In the genomic region with DNA sequence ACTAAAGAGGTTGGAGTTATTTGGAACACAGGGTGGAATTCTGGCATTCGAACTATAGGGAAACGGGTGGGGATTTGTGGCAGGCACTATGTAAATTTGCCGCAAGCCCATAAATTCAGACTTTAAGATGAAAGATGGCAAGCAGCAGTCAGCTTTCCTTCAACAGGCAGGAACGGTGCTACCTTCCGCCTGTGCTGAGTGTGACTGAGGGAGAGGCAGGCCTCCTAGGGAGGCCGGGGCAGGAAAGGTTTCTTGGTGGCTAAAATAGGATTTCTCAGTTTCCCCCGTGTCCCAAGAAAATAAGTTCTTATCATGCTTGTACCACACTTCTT, we compare ENCODE assay signal across 11 cellular contexts. TPM values are rescaled to one million over a fixed set of nuclear protein-coding genes. Genes with fewer than 3 reads are reported as not detected.
DNase-seq lines count a peak whose midpoint lies in the region; ATAC-seq and TF ChIP-seq lines count a peak whose summit lies in the region.
"Had no signal": no experiment of that assay in that cellular context is flagged by ENCODE, and none has a peak within 500 bp of the region (broad histone marks: within the 10 kb centered on the region; RNA-seq: fewer than 3 reads in every experiment).

No MANE protein-coding gene starts in this region.

- no peaks in the 10 kb centered on the region for H3K36me3 ChIP-seq in Caco-2 (ENCODE audit: control insufficient read depth, insufficient read depth, low read length)
- no peaks in the 10 kb centered on the region for H3K36me3 ChIP-seq in iPS-20b (ENCODE audit: insufficient read depth, low read depth, low read length)
- H3K36me3 ChIP-seq in psoas muscle (ENCODE audit: insufficient read depth in 1 of 2, low read depth in 1 of 2) = no peaks in the 10 kb centered on the region

- H3K36me3 Mint-ChIP-seq in Caco-2 (ENCODE audit: insufficient read depth, unreplicated experiment) = peaks cover 64% of the 10 kb centered on the region
- H3K36me3 Mint-ChIP-seq in activated T-helper 17 cell treated with anti-CD3 and anti-CD28 coated beads, Interleukin-2, amount 50 U/mL, for 72 hours (ENCODE audit: low read depth) = no peaks in the 10 kb centered on the region

- BruUV-seq in Caco-2 (replicated peaks; lab: Mats Ljungman, UMichigan) = no TSS peak

- no peak overlapping the region for H3K4me3 ChIP-seq in Caco-2 (ENCODE audit: low read depth, low read length)
- H3K4me3 ChIP-seq in iPS-20b (ENCODE audit: low read length) = no peak overlapping the region
- H3K4me3 ChIP-seq in psoas muscle = no peak overlapping the region
- H3K4me3 ChIP-seq: lung had no signal

- no peaks in the 10 kb centered on the region for H3K27me3 ChIP-seq in Caco-2 (replicated peaks; ENCODE audit: control insufficient read depth, insufficient read depth, low read length)
- no peaks in the 10 kb centered on the region for H3K27me3 ChIP-seq in iPS-20b (ENCODE audit: insufficient read depth, low read length)
- no peaks in the 10 kb centered on the region for H3K27me3 ChIP-seq in psoas muscle (ENCODE audit: insufficient read depth in 3 of 3, low read length in 2 of 3)

- WGBS in psoas muscle, 3 donors = 71 to 75% (median 74%) methylated on average over 7 of the region's 7 CpGs

- H3K4me1 Mint-ChIP-seq in Caco-2 (ENCODE audit: low read depth, unreplicated experiment) = peaks cover 39% of the 10 kb centered on the region
- H3K4me1 Mint-ChIP-seq in activated T-helper 17 cell treated with anti-CD3 and anti-CD28 coated beads, Interleukin-2, amount 50 U/mL, for 72 hours = peaks cover 16% of the 10 kb centered on the region

- peak overlapping the region; percentile 52 for H3K27ac ChIP-seq in iPS-20b (ENCODE audit: low read length)
- H3K27ac ChIP-seq in psoas muscle = peak overlapping the region; percentile 0

- peak overlapping the region; percentile 50; the same call in 1 of the 2 replicates for H3K9ac ChIP-seq in iPS-20b (ENCODE audit: low read depth, low read length)

- H3K4me3 Mint-ChIP-seq in Caco-2 (ENCODE audit: unreplicated experiment) = peak overlapping the region; percentile 48
- no peak overlapping the region for H3K4me3 Mint-ChIP-seq in activated T-helper 17 cell treated with anti-CD3 and anti-CD28 coated beads, Interleukin-2, amount 50 U/mL, for 72 hours

- no peak for DNase-seq in Caco-2
- no peak for DNase-seq in psoas muscle
- DNase-seq in SW480 (ENCODE audit: low spot score) = no peak
- no peak for DNase-seq in GM19240 (ENCODE audit: insufficient read length, low spot score)
- no peak for DNase-seq in activated naive CD4-positive, alpha-beta T cell (lab: John Stamatoyannopoulos, UW)
- DNase-seq: GDM1, KBM-7 had no signal

- POLR2A ChIA-PET in Caco-2 (lab: Charles Lee) = no interaction called here

- no peak for TF ChIP-seq CTCF in Caco-2 (IDR thresholded peaks at IDR 0.05; ENCODE audit: insufficient read depth in 1 of 2, low read depth in 1 of 2, low read length in 1 of 2, severe bottlenecking in 1 of 2, unreplicated experiment in 1 of 2)
- TF ChIP-seq CTCF in psoas muscle (IDR thresholded peaks at IDR 0.05) = no peak

- intact Hi-C loops in Caco-2 (cut with micrococcal nuclease; ENCODE audit: unreplicated experiment) (loop anchor here (2.0 to 5.0 kb wide), 2 partner anchors 16 to 82 kb away; no protein-coding TSS in a partner anchor), psoas muscle (cut with DNase I) (no loop called here)

- H3K27ac Mint-ChIP-seq in Caco-2 (ENCODE audit: unreplicated experiment) = peak overlapping the region; percentile 79
- peak overlapping the region; percentile 79 for H3K27ac Mint-ChIP-seq in activated T-helper 17 cell treated with anti-CD3 and anti-CD28 coated beads, Interleukin-2, amount 50 U/mL, for 72 hours

- H3K9me3 Mint-ChIP-seq in Caco-2 (ENCODE audit: unreplicated experiment) = no peaks in the 10 kb centered on the region
- H3K9me3 Mint-ChIP-seq in activated T-helper 17 cell treated with anti-CD3 and anti-CD28 coated beads, Interleukin-2, amount 50 U/mL, for 72 hours = no peaks in the 10 kb centered on the region

- no peaks in the 10 kb centered on the region for H3K9me3 ChIP-seq in Caco-2
- H3K9me3 ChIP-seq in iPS-20b (ENCODE audit: insufficient read depth, low read depth, low read length) = no peaks in the 10 kb centered on the region
- no peaks in the 10 kb centered on the region for H3K9me3 ChIP-seq in psoas muscle

- peaks cover 59% of the 10 kb centered on the region for H3K4me1 ChIP-seq in Caco-2
- peaks cover 31% of the 10 kb centered on the region for H3K4me1 ChIP-seq in iPS-20b (ENCODE audit: insufficient read depth, low read length)
- no peaks in the 10 kb centered on the region for H3K4me1 ChIP-seq in psoas muscle

- no peak for ATAC-seq in activated T-helper 17 cell treated with anti-CD3 and anti-CD28 coated beads, Interleukin-2, amount 50 U/mL, for 72 hours (replicated peaks)
- ATAC-seq in psoas muscle (no peak), HG03135 (IDR thresholded peaks at IDR 0.05; ENCODE audit: unreplicated experiment) (no peak)

- no peaks in the 10 kb centered on the region for H3K27me3 Mint-ChIP-seq in Caco-2 (ENCODE audit: insufficient read depth, unreplicated experiment)
- H3K27me3 Mint-ChIP-seq in activated T-helper 17 cell treated with anti-CD3 and anti-CD28 coated beads, Interleukin-2, amount 50 U/mL, for 72 hours = no peaks in the 10 kb centered on the region

- CTCF ChIA-PET in Caco-2 (lab: Charles Lee) = interaction anchor here (0.6 kb wide), 2 partner anchors 14 to 49 kb away, joined by 3 to 5 read pairs; no protein-coding TSS in a partner anchor

RNA-seq across cellular contexts. Expression of gene FLNB, which starts 12.5 kb away (rescaled TPM):
- total RNA-seq in Caco-2 (2022) = 315 and 331 TPM in 2 replicates
- 10 to 100 TPM; 22.5 to 23.6 TPM for total RNA-seq in activated T-helper 17 cell treated with anti-CD3 and anti-CD28 coated beads, Interleukin-2, amount 50 U/mL, for 72 hours
- 10 to 100 TPM; 11.6 to 17.9 (median 15.4) TPM for total RNA-seq in psoas muscle
- 10 to 100 TPM in 2 of 3 donors, 1 to 10 TPM in 1; 6.4 to 14.7 (median 11.0) TPM for polyA plus RNA-seq in psoas muscle

Comparison
In these comparisons a context has a peak if more than half of its experiments do, and no peak if none do; other contexts are left out.
1. RNA of gene FLNB, which starts 12.5 kb away (total RNA-seq): 315 to 331 TPM in Caco-2; 22.5 to 23.6 TPM in activated T-helper 17 cell treated with anti-CD3 and anti-CD28 coated beads, Interleukin-2, amount 50 U/mL, for 72 hours and 11.6 to 17.9 TPM in psoas muscle; every median in the first group is over 10 times any median in the second.